ENCODE assay signal across 1 cellular context in the genomic region with DNA sequence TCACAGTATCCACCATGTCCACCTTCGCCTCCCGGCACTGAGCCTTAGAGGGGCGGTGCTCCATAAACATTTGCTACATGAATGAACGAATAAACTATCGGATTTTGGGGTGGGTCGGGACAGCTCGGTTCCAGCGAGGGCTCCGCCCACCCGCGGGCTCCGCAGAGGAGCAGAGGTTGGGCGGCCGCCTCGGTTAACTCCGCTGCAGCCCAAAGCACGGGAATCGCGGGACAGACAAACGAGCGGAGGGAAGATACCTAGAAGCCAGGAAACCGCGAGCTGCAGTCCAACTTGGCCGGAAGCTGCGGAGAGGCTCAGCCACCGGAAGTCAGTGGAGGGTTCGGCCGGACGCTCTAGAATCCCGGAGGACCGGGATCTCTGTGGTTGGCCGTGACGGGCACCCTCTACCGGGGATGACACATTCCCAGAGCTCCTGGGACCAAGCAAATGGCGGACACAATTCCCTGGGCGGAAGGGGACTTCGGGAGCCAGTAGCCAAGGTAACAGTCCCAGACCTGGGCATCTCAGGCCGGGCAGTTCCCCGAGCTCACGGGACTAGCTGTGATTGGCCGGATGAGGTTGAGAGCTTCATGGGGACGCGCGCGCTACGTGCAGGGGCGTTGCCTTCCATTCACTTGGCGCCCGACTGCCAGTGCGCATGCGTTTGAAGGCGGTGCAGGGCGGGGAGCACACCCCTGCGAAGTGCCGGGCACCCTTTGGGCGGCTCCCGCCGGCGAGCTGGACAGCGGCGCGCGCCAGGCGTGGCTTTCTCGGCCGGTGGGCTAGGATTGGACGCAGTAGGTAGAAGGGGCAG.
A peak's percentile ranks its signal among the peaks of the same experiment; 100 is the strongest.
TF ChIP-seq lines count a peak whose summit lies in the region.

No MANE protein-coding gene starts in this region.

TF ChIP-seq in SK-N-SH, 30 proteins besides CTCF, POLR2A, EP300 and RAD21 (continued from another document):
- TF ChIP-seq MEF2A (IDR thresholded peaks at IDR 0.05; ENCODE audit: borderline replicate concordance, low read depth) (no peak), EZH2phosphoT487 (IDR thresholded peaks at IDR 0.05; ENCODE audit: borderline replicate concordance, low read depth) (no peak), GATA2 (CRISPR knock-in tag; IDR thresholded peaks at IDR 0.05) (no peak), RFX5 (IDR thresholded peaks at IDR 0.05; ENCODE audit: low read length) (no peak; the same call in 1 of the 2 replicates), SIN3A (IDR thresholded peaks at IDR 0.05; ENCODE audit: borderline replicate concordance, low read depth, low read length) (peak; percentile 54; the same call in 1 of the 2 replicates), FOXM1 (IDR thresholded peaks at IDR 0.05; ENCODE audit: low read depth) (no peak), TAF1 (IDR thresholded peaks at IDR 0.05; ENCODE audit: borderline replicate concordance, low read depth, low read length) (peak; percentile 86), POLR2AphosphoS5 (IDR thresholded peaks at IDR 0.05; ENCODE audit: low read depth, low read length) (peak; percentile 92), FOSL2 (IDR thresholded peaks at IDR 0.05; ENCODE audit: borderline replicate concordance, low read depth) (no peak; the same call in 1 of the 2 replicates), SMC3 (IDR thresholded peaks at IDR 0.05; ENCODE audit: low read depth, low read length) (no peak), RXRA (IDR thresholded peaks at IDR 0.05; ENCODE audit: borderline replicate concordance, low read depth) (no peak), GABPA (IDR thresholded peaks at IDR 0.05; ENCODE audit: low read depth) (peak; percentile 92), JUND (IDR thresholded peaks at IDR 0.05) (no peak), FOXJ3 (CRISPR knock-in tag; IDR thresholded peaks at IDR 0.05) (no peak), RCOR1 (IDR thresholded peaks at IDR 0.05; ENCODE audit: low read length) (0 out of 2 replicates have a peak, but pooled peaks have one; percentile 15), NFIC (IDR thresholded peaks at IDR 0.05; ENCODE audit: borderline replicate concordance) (no peak; the same call in 1 of the 2 replicates), TCF12 (IDR thresholded peaks at IDR 0.05) (no peak; the same call in 1 of the 2 replicates), NRF1 (IDR thresholded peaks at IDR 0.05; ENCODE audit: low read depth, low read length) (peak; percentile 97)
- TF ChIP-seq, protein P1, sequence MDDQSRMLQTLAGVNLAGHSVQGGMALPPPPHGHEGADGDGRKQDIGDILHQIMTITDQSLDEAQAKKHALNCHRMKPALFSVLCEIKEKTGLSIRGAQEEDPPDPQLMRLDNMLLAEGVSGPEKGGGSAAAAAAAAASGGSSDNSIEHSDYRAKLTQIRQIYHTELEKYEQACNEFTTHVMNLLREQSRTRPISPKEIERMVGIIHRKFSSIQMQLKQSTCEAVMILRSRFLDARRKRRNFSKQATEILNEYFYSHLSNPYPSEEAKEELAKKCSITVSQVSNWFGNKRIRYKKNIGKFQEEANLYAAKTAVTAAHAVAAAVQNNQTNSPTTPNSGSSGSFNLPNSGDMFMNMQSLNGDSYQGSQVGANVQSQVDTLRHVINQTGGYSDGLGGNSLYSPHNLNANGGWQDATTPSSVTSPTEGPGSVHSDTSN (IDR thresholded peaks at IDR 0.05), result 0 out of 2 replicates have a peak, but pooled peaks have one; percentile 35
- TF ChIP-seq, protein P2, sequence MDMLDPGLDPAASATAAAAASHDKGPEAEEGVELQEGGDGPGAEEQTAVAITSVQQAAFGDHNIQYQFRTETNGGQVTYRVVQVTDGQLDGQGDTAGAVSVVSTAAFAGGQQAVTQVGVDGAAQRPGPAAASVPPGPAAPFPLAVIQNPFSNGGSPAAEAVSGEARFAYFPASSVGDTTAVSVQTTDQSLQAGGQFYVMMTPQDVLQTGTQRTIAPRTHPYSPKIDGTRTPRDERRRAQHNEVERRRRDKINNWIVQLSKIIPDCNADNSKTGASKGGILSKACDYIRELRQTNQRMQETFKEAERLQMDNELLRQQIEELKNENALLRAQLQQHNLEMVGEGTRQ (IDR thresholded peaks at IDR 0.05; ENCODE audit: borderline replicate concordance, low read depth, low read length), result no peak
- TF ChIP-seq, protein P3, sequence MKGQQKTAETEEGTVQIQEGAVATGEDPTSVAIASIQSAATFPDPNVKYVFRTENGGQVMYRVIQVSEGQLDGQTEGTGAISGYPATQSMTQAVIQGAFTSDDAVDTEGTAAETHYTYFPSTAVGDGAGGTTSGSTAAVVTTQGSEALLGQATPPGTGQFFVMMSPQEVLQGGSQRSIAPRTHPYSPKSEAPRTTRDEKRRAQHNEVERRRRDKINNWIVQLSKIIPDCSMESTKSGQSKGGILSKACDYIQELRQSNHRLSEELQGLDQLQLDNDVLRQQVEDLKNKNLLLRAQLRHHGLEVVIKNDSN (IDR thresholded peaks at IDR 0.05; ENCODE audit: borderline replicate concordance, low read depth), result no peak
- TF ChIP-seq, protein P4, sequence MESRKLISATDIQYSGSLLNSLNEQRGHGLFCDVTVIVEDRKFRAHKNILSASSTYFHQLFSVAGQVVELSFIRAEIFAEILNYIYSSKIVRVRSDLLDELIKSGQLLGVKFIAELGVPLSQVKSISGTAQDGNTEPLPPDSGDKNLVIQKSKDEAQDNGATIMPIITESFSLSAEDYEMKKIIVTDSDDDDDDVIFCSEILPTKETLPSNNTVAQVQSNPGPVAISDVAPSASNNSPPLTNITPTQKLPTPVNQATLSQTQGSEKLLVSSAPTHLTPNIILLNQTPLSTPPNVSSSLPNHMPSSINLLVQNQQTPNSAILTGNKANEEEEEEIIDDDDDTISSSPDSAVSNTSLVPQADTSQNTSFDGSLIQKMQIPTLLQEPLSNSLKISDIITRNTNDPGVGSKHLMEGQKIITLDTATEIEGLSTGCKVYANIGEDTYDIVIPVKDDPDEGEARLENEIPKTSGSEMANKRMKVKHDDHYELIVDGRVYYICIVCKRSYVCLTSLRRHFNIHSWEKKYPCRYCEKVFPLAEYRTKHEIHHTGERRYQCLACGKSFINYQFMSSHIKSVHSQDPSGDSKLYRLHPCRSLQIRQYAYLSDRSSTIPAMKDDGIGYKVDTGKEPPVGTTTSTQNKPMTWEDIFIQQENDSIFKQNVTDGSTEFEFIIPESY (IDR thresholded peaks at IDR 0.05; ENCODE audit: borderline replicate concordance, low read depth), result no peak
